ENCODE assay signal across 8 cellular contexts in genomic region chr1:89994805-89995594, GRCh38. TPM values are rescaled to one million over a fixed set of nuclear protein-coding genes. Genes with fewer than 3 reads are reported as not detected.
A peak's percentile ranks its signal among the peaks of the same experiment; 100 is the strongest.
DNase-seq lines count a peak whose midpoint lies in the region; ATAC-seq and TF ChIP-seq lines count a peak whose summit lies in the region.

A gene with protein sequence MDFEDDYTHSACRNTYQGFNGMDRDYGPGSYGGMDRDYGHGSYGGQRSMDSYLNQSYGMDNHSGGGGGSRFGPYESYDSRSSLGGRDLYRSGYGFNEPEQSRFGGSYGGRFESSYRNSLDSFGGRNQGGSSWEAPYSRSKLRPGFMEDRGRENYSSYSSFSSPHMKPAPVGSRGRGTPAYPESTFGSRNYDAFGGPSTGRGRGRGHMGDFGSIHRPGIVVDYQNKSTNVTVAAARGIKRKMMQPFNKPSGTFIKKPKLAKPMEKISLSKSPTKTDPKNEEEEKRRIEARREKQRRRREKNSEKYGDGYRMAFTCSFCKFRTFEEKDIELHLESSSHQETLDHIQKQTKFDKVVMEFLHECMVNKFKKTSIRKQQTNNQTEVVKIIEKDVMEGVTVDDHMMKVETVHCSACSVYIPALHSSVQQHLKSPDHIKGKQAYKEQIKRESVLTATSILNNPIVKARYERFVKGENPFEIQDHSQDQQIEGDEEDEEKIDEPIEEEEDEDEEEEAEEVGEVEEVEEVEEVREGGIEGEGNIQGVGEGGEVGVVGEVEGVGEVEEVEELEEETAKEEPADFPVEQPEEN (plus strand): TSS chr1:89995110. CDS start chr1:89995258, 148 bp downstream.

- H3K4me2 ChIP-seq in OCI-LY7 (ENCODE audit: low read length) = peak within 1 kb of the TSS; percentile 89

- H4K20me1 ChIP-seq in OCI-LY7 (ENCODE audit: insufficient read depth, low read length) = peaks cover 24% of the 10 kb centered on the region

- peaks cover 26% of the 10 kb centered on the region for H3K36me3 ChIP-seq in OCI-LY7 (ENCODE audit: insufficient read depth, low read length)

- no peaks in the 10 kb centered on the region for H3K9me2 ChIP-seq in OCI-LY7 (ENCODE audit: insufficient read depth, low read length)

- DNase-seq in DMS 273 (lab: John Stamatoyannopoulos, UW; ENCODE audit: unreplicated experiment) (peak; percentile 99), HuH-7 (ENCODE audit: low spot score) (peak; percentile 92), OCI-LY7 (ENCODE audit: low spot score) (peak; percentile 94), activated T-cell treated with anti-CD3 and anti-CD28 coated beads for 1 hour (ENCODE audit: low read depth) (peak; percentile 92), epithelial cell of esophagus (ENCODE audit: low read depth) (peak; percentile 96)
- DNase-seq in stimulated activated CD8-positive, alpha-beta memory T cell treated with anti-CD3 and anti-CD28 coated beads, Interleukin-4, amount 100 ng/mL, for 1 hour (ENCODE audit: low read depth in 2 of 2, low spot score in 1 of 2) = peak; percentile 85 to 87

- peak; percentile 98 for ATAC-seq in GM21515 (IDR thresholded peaks at IDR 0.05; ENCODE audit: unreplicated experiment)

- no TSS peak for BruUV-seq in OCI-LY7 (replicated peaks; lab: Mats Ljungman, UMichigan)

- peaks cover 49% of the 10 kb centered on the region for H3K79me2 ChIP-seq in OCI-LY7 (ENCODE audit: insufficient read depth, low read depth, low read length)

- H3K27me3 ChIP-seq in mononuclear cell (ENCODE audit: insufficient read depth, low read length) = no peaks in the 10 kb centered on the region

- POLR2A ChIA-PET in OCI-LY7 (lab: Charles Lee) = no interaction called here

- no peaks in the 10 kb centered on the region for H3K9me3 ChIP-seq in OCI-LY7 (ENCODE audit: low read length)
- no peaks in the 10 kb centered on the region for H3K9me3 ChIP-seq in mononuclear cell (ENCODE audit: low read depth, low read length)

- TF ChIP-seq CTCF in OCI-LY7 (conservative IDR thresholded peaks at IDR 0.05; ENCODE audit: low read length) = no peak
- TF ChIP-seq CTCF in epithelial cell of esophagus (IDR thresholded peaks at IDR 0.05; ENCODE audit: insufficient read depth, low read depth, low read length, missing control alignments) = no peak

- intact Hi-C loops in OCI-LY7 (cut with micrococcal nuclease; ENCODE audit: unreplicated experiment) = loop anchor here (1.0 to 5.0 kb wide), 3 partner anchors 174 to 473 kb away; partner anchors contain the start of genes LRRC8B, LRRC8C and LRRC8D

- H3K4me1 ChIP-seq in OCI-LY7 (ENCODE audit: insufficient read depth, low read length, poor library complexity, severe bottlenecking) (peaks cover 28% of the 10 kb centered on the region), mononuclear cell (ENCODE audit: insufficient read depth, low read length) (peaks cover 19% of the 10 kb centered on the region)

- H3K4me3 ChIP-seq in OCI-LY7 (ENCODE audit: low read depth, low read length, poor library complexity, severe bottlenecking) (peak within 1 kb of the TSS; percentile 90), epithelial cell of esophagus (ENCODE audit: low read length) (peak within 1 kb of the TSS; percentile 71), mononuclear cell (ENCODE audit: low read length) (peak within 1 kb of the TSS; percentile 87)

- H2AFZ ChIP-seq in OCI-LY7 (ENCODE audit: low read length) = peak within 1 kb of the TSS; percentile 73

- CTCF ChIA-PET in OCI-LY7 (lab: Charles Lee; ENCODE audit: unreplicated experiment) = no interaction called here

- peak within 1 kb of the TSS; percentile 67 for H3K27ac ChIP-seq in OCI-LY7 (ENCODE audit: low read depth, low read length, poor library complexity, severe bottlenecking)

RNA-seq across cellular contexts. Expression of the gene that starts here (rescaled TPM):
- 10.5 and 11.5 TPM in 2 replicates for total RNA-seq in OCI-LY7 (2014; rRNA removed; shearing (Covaris generic))
- total RNA-seq in OCI-LY7 (2022) (43.5 and 45.5 TPM in 2 replicates), mononuclear cell (54.2 TPM)

Comparison
In these comparisons a context has a peak if more than half of its experiments do, and no peak if none do; other contexts are left out.
1. Peak in every context shown above with its lines: DNase-seq, ATAC-seq, H3K4me3 ChIP-seq and H3K27ac ChIP-seq.